Comparison of ENCODE assay signal across 10 cellular contexts in the genomic region with DNA sequence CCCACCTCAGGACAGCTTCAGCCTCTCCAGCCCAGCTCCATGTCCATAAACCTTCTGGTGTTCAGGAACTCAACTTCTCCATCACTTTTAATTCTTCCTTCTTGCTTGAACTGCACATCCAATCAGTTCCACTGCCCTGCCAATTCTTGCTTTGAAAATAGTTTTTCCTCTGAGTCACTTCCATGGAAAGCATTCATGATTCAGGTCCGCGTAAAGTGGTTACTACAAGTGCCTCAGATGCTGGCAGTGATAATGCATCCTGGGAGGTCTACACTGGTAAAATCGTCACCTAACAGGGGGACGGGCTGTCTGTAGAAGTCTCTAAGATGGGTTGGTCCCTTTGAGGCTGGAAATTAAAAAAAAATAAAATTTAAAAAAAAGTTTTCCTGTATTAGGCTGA. TPM values are rescaled to one million over a fixed set of nuclear protein-coding genes. Genes with fewer than 3 reads are reported as not detected.
DNase-seq lines count a peak whose midpoint lies in the region; ATAC-seq and TF ChIP-seq lines count a peak whose summit lies in the region.
"Had no signal": no experiment of that assay in that cellular context is flagged by ENCODE, and none has a peak within 500 bp of the region (broad histone marks: within the 10 kb centered on the region; RNA-seq: fewer than 3 reads in every experiment).

No MANE protein-coding gene starts in this region.

- DNase-seq in AG09309 (ENCODE audit: low read depth): peak; percentile 58
- peak; percentile 89 for DNase-seq in HFFc6
- peak; percentile 39 for DNase-seq in kidney epithelial cell (ENCODE audit: low read depth)
- no peak for DNase-seq in OCI-M1 (lab: John Stamatoyannopoulos, UW)
- DNase-seq in DMS79 (lab: John Stamatoyannopoulos, UW): no peak
- no peak for DNase-seq in left lobe of liver (ENCODE audit: low spot score)
- DNase-seq: effector CD8-positive, alpha-beta T cell; NCI-H524 treated with DMSO at 0.1 percent for 48 hours had no signal

- no peak overlapping the region for H3K4me3 ChIP-seq in AG09309 (ENCODE audit: control insufficient read depth, low read depth, low read length)
- H3K4me3 ChIP-seq in kidney epithelial cell (ENCODE audit: low read depth, low read length): no peak overlapping the region

- ATAC-seq in GM19395 (IDR thresholded peaks at IDR 0.05; ENCODE audit: unreplicated experiment): no peak
- ATAC-seq in left lobe of liver: no peak

- H3K36me3 ChIP-seq in kidney epithelial cell (ENCODE audit: control insufficient read depth, insufficient read depth, low read length): no peaks in the 10 kb centered on the region

- H3K27me3 Mint-ChIP-seq in HFFc6 (ENCODE audit: insufficient read depth): peaks cover 7% of the 10 kb centered on the region
- no peaks in the 10 kb centered on the region for H3K27me3 Mint-ChIP-seq in activated naive CD8-positive, alpha-beta T cell

- 0 out of 2 replicates have a peak, but pooled peaks cover 4% of the 10 kb centered on the region for H3K36me3 Mint-ChIP-seq in HFFc6 (ENCODE audit: low read depth)
- peaks cover 2% of the 10 kb centered on the region for H3K36me3 Mint-ChIP-seq in activated naive CD8-positive, alpha-beta T cell

- H3K4me1 Mint-ChIP-seq in HFFc6 (ENCODE audit: low read depth): peaks cover 51% of the 10 kb centered on the region
- peaks cover 27% of the 10 kb centered on the region for H3K4me1 Mint-ChIP-seq in activated naive CD8-positive, alpha-beta T cell (ENCODE audit: low read depth)

- TF ChIP-seq CTCF in AG09309 (IDR thresholded peaks at IDR 0.05; ENCODE audit: control insufficient read depth, insufficient read depth, low read depth, low read length, missing control alignments): no peak
- no peak for TF ChIP-seq CTCF in HFFc6 (IDR thresholded peaks at IDR 0.05)
- no peak for TF ChIP-seq CTCF in kidney epithelial cell (IDR thresholded peaks at IDR 0.05; ENCODE audit: insufficient read depth, low read length, poor library complexity, severe bottlenecking)

- H3K9me3 Mint-ChIP-seq in HFFc6: peaks cover 4% of the 10 kb centered on the region
- no peaks in the 10 kb centered on the region for H3K9me3 Mint-ChIP-seq in activated naive CD8-positive, alpha-beta T cell (ENCODE audit: low read depth)

- H3K27me3 ChIP-seq in kidney epithelial cell (ENCODE audit: control insufficient read depth, insufficient read depth, low read length): no peaks in the 10 kb centered on the region

- H3K4me3 Mint-ChIP-seq in HFFc6: peak overlapping the region; percentile 76
- peak overlapping the region; percentile 67 for H3K4me3 Mint-ChIP-seq in activated naive CD8-positive, alpha-beta T cell

- peak overlapping the region; percentile 72 for H3K27ac Mint-ChIP-seq in HFFc6
- peak overlapping the region; percentile 90 for H3K27ac Mint-ChIP-seq in activated naive CD8-positive, alpha-beta T cell

RNA-seq across cellular contexts. Expression of gene RCAN1, which starts 25.9 kb away (rescaled TPM):
- total RNA-seq in HFFc6 (2021; fragmentation: NEBNext Ultra II Directional; extraction: Animal tissue kit (Norgen Biotek cat#: 25700)): 10 to 100 TPM; 60.8 to 87.2 (median 66.1) TPM
- total RNA-seq in kidney epithelial cell (70.6 and 82.4 TPM in 2 replicates), left lobe of liver (32.6 TPM)

RNA-seq across cellular contexts. Expression of gene CLIC6, which starts 27.9 kb away (rescaled TPM):
- not detected for total RNA-seq in HFFc6 (2021; fragmentation: NEBNext Ultra II Directional; extraction: Animal tissue kit (Norgen Biotek cat#: 25700))
- total RNA-seq in kidney epithelial cell: 6.3 and 8.0 TPM in 2 replicates
- 0.45 TPM for total RNA-seq in left lobe of liver

Comparison
In these comparisons a context has a peak if more than half of its experiments do, and no peak if none do; other contexts are left out.
1. DNase-seq: peak in AG09309 (single experiment), HFFc6 (single experiment) and kidney epithelial cell (single experiment); none in OCI-M1 (single experiment), DMS79 (single experiment) and left lobe of liver (single experiment).